In genomic region chr2:231662811-231663457, GRCh38 we compare ENCODE assay signal across 9 cellular contexts. TPM values are rescaled to one million over a fixed set of nuclear protein-coding genes. Genes with fewer than 3 reads are reported as not detected.
DNase-seq lines count a peak whose midpoint lies in the region; ATAC-seq, FAIRE-seq and TF ChIP-seq lines count a peak whose summit lies in the region.
"Had no signal": no experiment of that assay in that cellular context is flagged by ENCODE, and none has a peak within 500 bp of the region (broad histone marks: within the 10 kb centered on the region; RNA-seq: fewer than 3 reads in every experiment).

No MANE protein-coding gene starts in this region.

- intact Hi-C loops in K562 (cut with micrococcal nuclease): no loop called here

- peak overlapping the region; percentile 42 for H2BK5ac ChIP-seq in mesendoderm (ENCODE audit: low read length)

- H4K8ac ChIP-seq in mesendoderm (ENCODE audit: low read depth, low read length): no peak overlapping the region

- no peak for FAIRE-seq in K562 (lab: Jason Lieb, UNC)
- FAIRE-seq: D721Med had no signal

- H4K5ac ChIP-seq in mesendoderm (ENCODE audit: low read length): peak overlapping the region; percentile 56

- peak overlapping the region; percentile 11 for H3K18ac ChIP-seq in mesendoderm (ENCODE audit: low read length)

- no peaks in the 10 kb centered on the region for H3K36me3 ChIP-seq in K562 (ENCODE audit: control insufficient read depth, insufficient read depth, low read length)
- H3K36me3 ChIP-seq in mesendoderm (ENCODE audit: control insufficient read depth, insufficient read depth, low read length): no peaks in the 10 kb centered on the region
- H3K36me3 ChIP-seq in upper lobe of left lung: no peaks in the 10 kb centered on the region

- in situ Hi-C loops in K562 (cut with MboI): no loop called here

- WGBS in K562 (ENCODE audit: insufficient coverage, low coverage, missing lambda C conversion rate): 77% methylated on average over 20 of the region's 34 CpGs
- no CpG with 5 or more reads among the region's 34 CpGs for WGBS in mesendoderm (ENCODE audit: extremely low coverage, insufficient coverage, low lambda C conversion rate)
- 91 to 93% methylated on average over 34 of the region's 34 CpGs for WGBS in upper lobe of left lung, 2 donors

- H3K27ac ChIP-seq in K562 (ENCODE audit: extremely low read depth, low read depth, low read length) (peak overlapping the region; percentile 74), mesendoderm (ENCODE audit: low read depth, low read length) (no peak overlapping the region), upper lobe of left lung (peak overlapping the region; percentile 90 to 98 (median 96))

- H3K9me3 ChIP-seq in K562 (replicated peaks; ENCODE audit: control insufficient read depth, insufficient read depth, low read depth, low read length) (no peaks in the 10 kb centered on the region), upper lobe of left lung (no peaks in the 10 kb centered on the region)

- TF ChIP-seq CTCF in K562 (IDR thresholded peaks at IDR 0.05 in 2 of 3, conservative IDR thresholded peaks at IDR 0.05 in 1 of 3; ENCODE audit: insufficient read depth in 2 of 3, low read depth in 1 of 3, low read length in 3 of 3): no peak
- no peak for TF ChIP-seq CTCF in upper lobe of left lung (IDR thresholded peaks at IDR 0.05)

- no peaks in the 10 kb centered on the region for H3K36me3 Mint-ChIP-seq in activated T-cell treated with anti-CD3 and anti-CD28 coated beads, Interleukin-2, amount 50 U/mL, for 4 hours (ENCODE audit: insufficient read depth)

- no peaks in the 10 kb centered on the region for H4K20me1 ChIP-seq in K562 (replicated peaks; ENCODE audit: control insufficient read depth, insufficient read depth, low read length)

- peak overlapping the region; percentile 77 for H2AFZ ChIP-seq in K562 (ENCODE audit: low read depth, low read length)

- peak overlapping the region; percentile 76 for H3K4ac ChIP-seq in mesendoderm (ENCODE audit: low read depth, low read length)

- H3K4me1 Mint-ChIP-seq in activated T-cell treated with anti-CD3 and anti-CD28 coated beads, Interleukin-2, amount 50 U/mL, for 4 hours (ENCODE audit: low read depth): peaks cover 16% of the 10 kb centered on the region

- peak overlapping the region; percentile 56 to 81 for H3K9ac ChIP-seq in K562 (ENCODE audit: insufficient read depth in 1 of 2, low read depth in 2 of 2, low read length in 2 of 2)
- H3K9ac ChIP-seq in mesendoderm (ENCODE audit: low read length): peak overlapping the region; percentile 63

- no peak for ATAC-seq in activated T-cell treated with anti-CD3 and anti-CD28 coated beads, Interleukin-2, amount 50 U/mL, for 4 hours
- ATAC-seq in K562 (no peak), upper lobe of left lung (ENCODE audit: low FRiP score in 2 of 2) (no peak), HG03460 (IDR thresholded peaks at IDR 0.05; ENCODE audit: unreplicated experiment) (no peak)

- no peaks in the 10 kb centered on the region for H3K27me3 Mint-ChIP-seq in activated T-cell treated with anti-CD3 and anti-CD28 coated beads, Interleukin-2, amount 50 U/mL, for 4 hours (ENCODE audit: low read depth)

- H3K9me3 Mint-ChIP-seq in activated T-cell treated with anti-CD3 and anti-CD28 coated beads, Interleukin-2, amount 50 U/mL, for 4 hours: no peaks in the 10 kb centered on the region

- no peak for DNase-seq in activated T-cell treated with anti-CD3 and anti-CD28 coated beads, Interleukin-2, amount 50 U/mL, for 4 hours
- no peak for DNase-seq in activated T-cell treated with anti-CD3 and anti-CD28 coated beads, Interleukin-2, amount 50 U/mL, for 1 hour
- DNase-seq in K562 (ENCODE audit: extremely low read depth in 1 of 4, low spot score in 3 of 4): no peak
- DNase-seq in mesendoderm: no peak
- DNase-seq in upper lobe of left lung: no peak
- DNase-seq in SW480 (ENCODE audit: low spot score): no peak
- no peak for DNase-seq in superior temporal gyrus (ENCODE audit: extremely low spot score)

- no peak for TF ChIP-seq EP300 in K562 (IDR thresholded peaks at IDR 0.05; ENCODE audit: low read length)
- no peak for TF ChIP-seq EP300 in upper lobe of left lung (IDR thresholded peaks at IDR 0.05)

- H2BK120ac ChIP-seq in mesendoderm (ENCODE audit: low read depth, low read length): no peak overlapping the region

- no peak for TF ChIP-seq POLR2A in K562 (conservative IDR thresholded peaks at IDR 0.05)
- TF ChIP-seq POLR2A in upper lobe of left lung (IDR thresholded peaks at IDR 0.05): no peak

- H3K56ac ChIP-seq in mesendoderm (ENCODE audit: low read length): peak overlapping the region; percentile 85

- no TSS peak for BruUV-seq in K562 (replicated peaks; lab: Mats Ljungman, UMichigan)

- H3K4me1 ChIP-seq in K562 (replicated peaks in 1 of 2; ENCODE audit: control insufficient read depth in 2 of 2, insufficient read depth in 2 of 2, low read length in 2 of 2) (peaks cover 25 to 52% of the 10 kb centered on the region in 2 experiments; a peak in 4 of 5 replicates), mesendoderm (ENCODE audit: control insufficient read depth, low read depth, low read length) (peaks cover 3% of the 10 kb centered on the region), upper lobe of left lung (peaks cover 33 to 41% (median 35%) of the 10 kb centered on the region in 4 donors)

- peak overlapping the region; percentile 34 for H3K23ac ChIP-seq in mesendoderm (ENCODE audit: low read length)

- TF ChIP-seq RAD21 in K562 (CRISPR knock-in tag; conservative IDR thresholded peaks at IDR 0.05 in 1 of 2, IDR thresholded peaks at IDR 0.05 in 1 of 2): no peak

- H3K9me1 ChIP-seq in K562 (ENCODE audit: control insufficient read depth, insufficient read depth, low read length): no peaks in the 10 kb centered on the region

- H2AK5ac ChIP-seq in mesendoderm (ENCODE audit: low read length): peak overlapping the region; percentile 28

- H3K79me2 ChIP-seq in K562 (ENCODE audit: control insufficient read depth, insufficient read depth, low read length) (no peaks in the 10 kb centered on the region), mesendoderm (ENCODE audit: control insufficient read depth, insufficient read depth, low read length) (no peaks in the 10 kb centered on the region)

- POLR2A ChIA-PET in K562 (lab: Yijun Ruan, JAX): no interaction called here

- H3K4me2 ChIP-seq in K562 (ENCODE audit: insufficient read depth, low read length) (peak overlapping the region; percentile 63), mesendoderm (ENCODE audit: low read length) (peak overlapping the region; percentile 45)

- H3K79me1 ChIP-seq in mesendoderm (ENCODE audit: low read length): no peaks in the 10 kb centered on the region

- no peak overlapping the region for H2BK15ac ChIP-seq in mesendoderm (replicated peaks; ENCODE audit: low read depth)

- H3K4me3 ChIP-seq in K562 (peak overlapping the region; percentile 10; the same call in 1 of the 2 replicates), mesendoderm (ENCODE audit: low read length) (no peak overlapping the region), upper lobe of left lung (peak overlapping the region in 3 of 4 donors; percentile 40 to 51 (median 48))

- H3K27me3 ChIP-seq in K562 (ENCODE audit: control insufficient read depth in 2 of 2, insufficient read depth in 2 of 2, low read length in 2 of 2) (no peaks in the 10 kb centered on the region), mesendoderm (ENCODE audit: insufficient read depth, low read length, poor library complexity) (no peaks in the 10 kb centered on the region), upper lobe of left lung (peaks cover 0 to 2% (median 0%) of the 10 kb centered on the region in 4 donors)

- H3K4me3 Mint-ChIP-seq in activated T-cell treated with anti-CD3 and anti-CD28 coated beads, Interleukin-2, amount 50 U/mL, for 4 hours: peak overlapping the region; percentile 73

- CTCF ChIA-PET in K562 (lab: Yijun Ruan, JAX; ENCODE audit: low intra/inter-chr PET ratio): no interaction called here

TF ChIP-seq in K562, 482 proteins besides CTCF, POLR2A, EP300 and RAD21:
- TF ChIP-seq MLLT1 (IDR thresholded peaks at IDR 0.05) (0 out of 4 replicates have a peak, but pooled peaks of 1 of the 2 experiments have one; percentile 69), SPI1 (IDR thresholded peaks at IDR 0.05; ENCODE audit: borderline replicate concordance, low read depth, low read length) (no peak)

RNA-seq across cellular contexts. Expression of gene PTMA, which starts 45.4 kb away (rescaled TPM):
- 1,000 to 10,000 TPM; 2,248 to 2,672 (median 2,390) TPM for total RNA-seq in activated T-cell treated with anti-CD3 and anti-CD28 coated beads, Interleukin-2, amount 50 U/mL, for 4 hours
- 105 and 138 TPM in 2 replicates for total RNA-seq in K562 (2011; cell fraction: chromatin; rRNA removed; ENCODE audit: low replicate concordance)
- 82.0 and 91.6 TPM in 2 replicates for total RNA-seq in K562 (2011; cell fraction: nucleolus; rRNA removed)
- 112 and 117 TPM in 2 replicates for total RNA-seq in K562 (2011; cell fraction: nucleoplasm; rRNA removed)
- 1,354 and 1,439 TPM in 2 replicates for total RNA-seq in K562 (2014; rRNA removed)
- 1,578 and 1,698 TPM in 2 replicates for total RNA-seq in K562 (2014; rRNA removed; fragmentation: Illumina TruSeq; extraction: Trizol)
- total RNA-seq in K562 (2015; rRNA removed; fragmentation: Illumina TruSeq; extraction: Trizol): 1,925 and 1,943 TPM in 2 replicates
- 1,166 and 1,193 TPM in 2 replicates for total RNA-seq in K562 (2021)
- polyA plus RNA-seq in K562 (2011; rRNA removed): 323 and 429 TPM in 2 replicates
- 269 and 283 TPM in 2 replicates for polyA plus RNA-seq in K562 (2011; cell fraction: cytosol; rRNA removed)
- polyA plus RNA-seq in K562 (2011; cell fraction: nucleus; rRNA removed): 236 and 242 TPM in 2 replicates
- 643 and 1,309 TPM in 2 replicates for polyA plus RNA-seq in K562 (2012)
- polyA plus RNA-seq in K562 (2014; fragmentation: Illumina TruSeq; extraction: Trizol): 2,277 and 2,322 TPM in 2 replicates
- 1,000 to 10,000 TPM; 1,265 to 1,905 TPM for polyA plus RNA-seq in K562 (2014; fragmentation: Nextera tagmentation; extraction: Ambion mirVana)
- polyA plus RNA-seq in K562 (2014; rRNA removed): 1,557 and 1,903 TPM in 2 replicates
- 500 and 593 TPM in 2 replicates for polyA minus RNA-seq in K562 (2011; rRNA and poly(A)+ RNA removed)
- 402 and 486 TPM in 2 replicates for polyA minus RNA-seq in K562 (2011; cell fraction: cytosol; rRNA and poly(A)+ RNA removed)
- 80.0 and 144 TPM in 2 replicates for polyA minus RNA-seq in K562 (2011; cell fraction: nucleus; rRNA and poly(A)+ RNA removed)
- 4,557 TPM for polyA plus RNA-seq in mesendoderm (2013, experiment 1 of 2)
- 4,676 TPM for polyA plus RNA-seq in mesendoderm (2013, experiment 2 of 2)
- total RNA-seq in upper lobe of left lung: 100 to 1,000 TPM; 344 to 896 (median 663) TPM
